23 cellular contexts compared by ENCODE assay signal in the genomic region with DNA sequence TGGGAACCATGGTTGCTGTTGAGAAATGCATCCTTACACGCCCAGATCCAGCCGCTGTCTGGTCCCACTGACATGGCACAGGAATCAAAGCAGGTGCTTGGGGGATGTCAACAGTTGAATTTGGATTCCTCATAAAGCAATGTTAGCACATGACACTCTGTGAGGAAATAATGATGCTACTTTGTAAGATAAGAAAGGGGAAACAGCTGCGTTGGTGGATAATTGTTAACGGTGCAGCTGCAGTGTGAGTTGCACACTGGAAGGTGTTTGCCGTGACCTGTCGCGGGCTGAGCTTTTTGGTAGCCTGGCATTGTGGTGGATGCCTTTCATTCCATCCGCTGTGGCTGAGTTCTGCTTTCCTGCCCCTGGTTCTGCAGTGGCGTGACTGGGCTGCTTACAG.
"Had no signal": no experiment of that assay in that cellular context is flagged by ENCODE, and none has a peak within 500 bp of the region (broad histone marks: within the 10 kb centered on the region; RNA-seq: fewer than 3 reads in every experiment).

No MANE protein-coding gene starts in this region.

- H3K4me3 Mint-ChIP-seq: memory B cell; natural killer cell treated with Interleukin-12 subunit alpha and Interleukin-12 subunit beta and Interleukin-15 and Interleukin-18, amount 100 ng/mL, for 72 hours; stimulated activated memory B cell treated with anti-CD40 and anti-IgM and Interleukin-4, amounts not matched to agents 10 μg/mL and 1 μg/mL and 100 μg/mL, for 72 hours had no signal

- DNase-seq: kidney glomerular epithelial cell; left cardiac atrium; left ventricle myocardium superior; midbrain; mucosa of descending colon; naive thymus-derived CD4-positive, alpha-beta T cell; ovary; right lobe of liver; stimulated activated CD4-positive, alpha-beta T cell treated with anti-CD3 and anti-CD28 coated beads, Interleukin-1b, Interleukin-23, amount 100 ng/mL, for 48 hours; stimulated activated CD4-positive, alpha-beta T cell treated with anti-CD3 and anti-CD28 coated beads, Interleukin-2, amount 100 ng/mL, for 48 hours; stimulated activated CD4-positive, alpha-beta T cell treated with anti-CD3 and anti-CD28 coated beads, Interleukin-4, amount 100 ng/mL, for 4 hours; stimulated activated CD8-positive, alpha-beta memory T cell treated with anti-CD3 and anti-CD28 coated beads, Interleukin-4, amount 100 ng/mL, for 48 hours; stimulated activated naive CD8-positive, alpha-beta T cell treated with anti-CD3 and anti-CD28 coated beads, Interleukin-15, Interleukin-2, amounts not matched to agents 100 U/mL and 50 U/mL, for 24 hours; stomach; testis; thyroid gland; transverse colon; upper lobe of left lung had no signal

- H3K9me3 Mint-ChIP-seq: memory B cell; natural killer cell treated with Interleukin-12 subunit alpha and Interleukin-12 subunit beta and Interleukin-15 and Interleukin-18, amount 100 ng/mL, for 72 hours had no signal

- ATAC-seq: left cardiac atrium; left lobe of liver; left ventricle myocardium superior; mucosa of descending colon; naive thymus-derived CD4-positive, alpha-beta T cell; right lobe of liver; stimulated activated memory B cell treated with anti-CD40 and anti-IgM and Interleukin-4, amounts not matched to agents 10 μg/mL and 1 μg/mL and 100 μg/mL, for 72 hours; stimulated activated naive CD8-positive, alpha-beta T cell treated with anti-CD3 and anti-CD28 coated beads, Interleukin-15, Interleukin-2, amounts not matched to agents 100 U/mL and 50 U/mL, for 24 hours had no signal

- H3K4me1 Mint-ChIP-seq: stimulated activated memory B cell treated with anti-CD40 and anti-IgM and Interleukin-4, amounts not matched to agents 10 μg/mL and 1 μg/mL and 100 μg/mL, for 72 hours had no signal

- H3K27ac Mint-ChIP-seq: memory B cell; naive thymus-derived CD4-positive, alpha-beta T cell; natural killer cell treated with Interleukin-12 subunit alpha and Interleukin-12 subunit beta and Interleukin-15 and Interleukin-18, amount 100 ng/mL, for 72 hours; progenitor cell of endocrine pancreas; stimulated activated memory B cell treated with anti-CD40 and anti-IgM and Interleukin-4, amounts not matched to agents 10 μg/mL and 1 μg/mL and 100 μg/mL, for 72 hours had no signal

- H3K27me3 Mint-ChIP-seq: memory B cell; naive thymus-derived CD4-positive, alpha-beta T cell; natural killer cell treated with Interleukin-12 subunit alpha and Interleukin-12 subunit beta and Interleukin-15 and Interleukin-18, amount 100 ng/mL, for 72 hours; stimulated activated memory B cell treated with anti-CD40 and anti-IgM and Interleukin-4, amounts not matched to agents 10 μg/mL and 1 μg/mL and 100 μg/mL, for 72 hours had no signal
